ENCODE assay signal across 21 cellular contexts in the genomic region with DNA sequence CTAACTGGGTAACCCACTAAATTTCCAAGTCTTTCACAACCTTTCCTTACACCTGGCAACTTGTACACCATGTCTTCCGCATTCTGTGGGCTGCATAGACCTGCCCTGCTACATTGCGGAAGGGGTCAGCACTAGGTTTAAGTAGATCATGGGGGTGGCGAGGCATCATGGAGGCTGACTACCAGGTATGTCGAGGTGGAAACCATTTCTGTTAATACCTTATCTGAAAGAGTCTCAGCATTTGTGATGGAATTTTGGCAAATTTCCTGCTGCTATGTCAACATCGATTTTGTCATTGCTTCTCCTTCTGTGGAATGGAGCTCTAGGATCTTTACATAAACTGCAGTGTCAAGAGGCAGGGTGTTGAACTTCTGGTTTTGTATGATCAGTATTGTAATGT.
DNase-seq lines count a peak whose midpoint lies in the region; ATAC-seq, FAIRE-seq and TF ChIP-seq lines count a peak whose summit lies in the region.
"Had no signal": no experiment of that assay in that cellular context is flagged by ENCODE, and none has a peak within 500 bp of the region (broad histone marks: within the 10 kb centered on the region; RNA-seq: fewer than 3 reads in every experiment).

No MANE protein-coding gene starts in this region.

- no peak for TF ChIP-seq POLR2A in H54 (IDR thresholded peaks at IDR 0.05; ENCODE audit: low read depth, low read length)

- H3K27ac ChIP-seq in WERI-Rb-1: no peak overlapping the region
- H3K27ac ChIP-seq: colonic mucosa, RWPE1, VCaP had no signal

- H3K4me3 ChIP-seq in WERI-Rb-1 (ENCODE audit: low read depth, low read length): no peak overlapping the region
- H3K4me3 ChIP-seq: colonic mucosa had no signal

- peak; percentile 22 for DNase-seq in CD1c-positive myeloid dendritic cell (ENCODE audit: extremely low spot score)
- peak; percentile 35 for DNase-seq in amniotic epithelial cell (ENCODE audit: low read depth)
- DNase-seq in iris pigment epithelial cell (ENCODE audit: low read depth): peak; percentile 37
- DNase-seq in renal cortical epithelial cell (ENCODE audit: low read depth): peak; percentile 59
- no peak for DNase-seq in WERI-Rb-1
- DNase-seq in H54 (ENCODE audit: insufficient read length, low spot score): no peak
- DNase-seq: activated CD8-positive, alpha-beta T cell treated with anti-CD3 and anti-CD28 coated beads for 36 hours; activated T-cell treated with anti-CD3 and anti-CD28 coated beads, Interleukin-2, amount 50 U/mL, for 72 hours; colonic mucosa; COR-L47; erythroblast; islet precursor cell; NCI-H146; NK-92 treated with Interleukin-12 subunit alpha and Interleukin-12 subunit beta, amount 100 ng/mL, for 24 hours; T-helper 1 cell had no signal

- no peak for TF ChIP-seq CTCF in WERI-Rb-1 (IDR thresholded peaks at IDR 0.05; ENCODE audit: low read depth, low read length)

- no peaks in the 10 kb centered on the region for H3K27me3 ChIP-seq in WERI-Rb-1 (ENCODE audit: insufficient read depth, low read depth, severe bottlenecking)
- H3K27me3 ChIP-seq: colonic mucosa had no signal

- no peak for FAIRE-seq in H54 (lab: Jason Lieb, UNC)

- no peaks in the 10 kb centered on the region for H3K9me3 ChIP-seq in WERI-Rb-1 (ENCODE audit: severe bottlenecking)
- H3K9me3 ChIP-seq: colonic mucosa had no signal

- ATAC-seq in HG03442 (IDR thresholded peaks at IDR 0.05; ENCODE audit: unreplicated experiment) (no peak), GM18858 (IDR thresholded peaks at IDR 0.05; ENCODE audit: unreplicated experiment) (no peak)
- ATAC-seq: activated CD8-positive, alpha-beta T cell treated with anti-CD3 and anti-CD28 coated beads for 36 hours; activated T-cell treated with anti-CD3 and anti-CD28 coated beads, Interleukin-2, amount 50 U/mL, for 72 hours; HCT116; stimulated activated memory B cell treated with anti-CD40 and anti-IgM and Interleukin-4, amounts not matched to agents 10 μg/mL and 1 μg/mL and 100 μg/mL, for 72 hours had no signal

- no peaks in the 10 kb centered on the region for H3K36me3 ChIP-seq in WERI-Rb-1
- H3K36me3 ChIP-seq: colonic mucosa had no signal

Comparison
In these comparisons a context has a peak if more than half of its experiments do, and no peak if none do; other contexts are left out.
1. DNase-seq: peak in CD1c-positive myeloid dendritic cell (single experiment), amniotic epithelial cell (single experiment), iris pigment epithelial cell (single experiment) and renal cortical epithelial cell (single experiment); none in WERI-Rb-1 (single experiment) and H54 (single experiment).